ENCODE assay signal across 12 cellular contexts in genomic region chr16:4691666-4692412, GRCh38. TPM values are rescaled to one million over a fixed set of nuclear protein-coding genes. Genes with fewer than 3 reads are reported as not detected.
A peak's percentile ranks its signal among the peaks of the same experiment; 100 is the strongest.
DNase-seq lines count a peak whose midpoint lies in the region; ATAC-seq and TF ChIP-seq lines count a peak whose summit lies in the region.
"Had no signal": no experiment of that assay in that cellular context is flagged by ENCODE, and none has a peak within 500 bp of the region (broad histone marks: within the 10 kb centered on the region; RNA-seq: fewer than 3 reads in every experiment).

No MANE protein-coding gene starts in this region.

- H3K36me3 ChIP-seq in HEK293 (ENCODE audit: control insufficient read depth in 2 of 2, insufficient read depth in 1 of 2, low read length in 2 of 2) (peaks cover 0 to 45% of the 10 kb centered on the region in 2 experiments; a peak in 1 of 3 replicates), osteoblast (ENCODE audit: insufficient read depth, low read length) (peaks cover 22% of the 10 kb centered on the region)
- H3K36me3 ChIP-seq: prostate gland had no signal

- H3K9me3 Mint-ChIP-seq in activated CD4-positive, alpha-beta T cell treated with anti-CD3 and anti-CD28 coated beads for 36 hours (ENCODE audit: low read depth), result no peaks in the 10 kb centered on the region

- peaks cover 16% of the 10 kb centered on the region for H4K20me1 ChIP-seq in osteoblast (ENCODE audit: insufficient read depth, low read length)

- H3K4me1 Mint-ChIP-seq in activated CD4-positive, alpha-beta T cell treated with anti-CD3 and anti-CD28 coated beads for 36 hours, result peaks cover 17% of the 10 kb centered on the region

- peaks cover 9% of the 10 kb centered on the region for H3K79me2 ChIP-seq in osteoblast (ENCODE audit: insufficient read depth, low read length)

- H3K27me3 Mint-ChIP-seq in activated CD4-positive, alpha-beta T cell treated with anti-CD3 and anti-CD28 coated beads for 36 hours, result no peaks in the 10 kb centered on the region

- CTCF ChIA-PET in activated CD4-positive, alpha-beta T cell treated with anti-CD3 and anti-CD28 coated beads for 36 hours (lab: Charles Lee), result interaction anchor here (0.5 to 1.5 kb wide), 5 partner anchors 16 to 384 kb away, joined by 3 to 6 read pairs (median 3); no protein-coding TSS in a partner anchor
- CTCF ChIA-PET in HEK293 (lab: Yijun Ruan, JAX), result interaction anchor here (1.1 to 1.3 kb wide), 2 partner anchors 20 to 40 kb away, joined by 3 to 4 read pairs; no protein-coding TSS in a partner anchor

- intact Hi-C loops in activated CD4-positive, alpha-beta T cell treated with anti-CD3 and anti-CD28 coated beads for 36 hours (cut with DNase I, micrococcal nuclease), result loop anchor here (2.0 to 5.0 kb wide), 4 partner anchors 67 to 421 kb away; partner anchors contain the start of genes DNAJA3 (in 1 of the 2), MGRN1 (in 1 of the 2) and PAM16 (in 1 of the 2)
- intact Hi-C loops in dorsolateral prefrontal cortex (cut with DNase I), result loop anchor here (2.0 to 10.0 kb wide), 7 partner anchors 70 to 383 kb away; partner anchors contain the start of genes ALG1 (in 1 of the 2), MGRN1 (in 1 of the 2), NAGPA (in 1 of the 2) and SEC14L5 (in 1 of the 2)

- H3K4me1 ChIP-seq in HEK293 (ENCODE audit: control insufficient read depth, insufficient read depth, low read length) (peaks cover 4% of the 10 kb centered on the region; the same call in 1 of the 2 replicates), osteoblast (ENCODE audit: insufficient read depth, low read length) (peaks cover 15% of the 10 kb centered on the region)

- no peak overlapping the region for H3K27ac ChIP-seq in HEK293 (ENCODE audit: extremely low read depth, low read depth, low read length)
- H3K27ac ChIP-seq in dorsolateral prefrontal cortex, result peak overlapping the region in 33 of 59 donors; percentile 5 to 97 (median 87)
- no peak overlapping the region for H3K27ac ChIP-seq in osteoblast (ENCODE audit: low read depth, low read length)

- POLR2A ChIA-PET in activated CD4-positive, alpha-beta T cell treated with anti-CD3 and anti-CD28 coated beads for 36 hours (lab: Charles Lee), result interaction anchor here (0.6 kb wide), 1 partner anchor 36 kb away, joined by 3 read pairs; no protein-coding TSS in a partner anchor
- POLR2A ChIA-PET in HEK293 (lab: Yijun Ruan, JAX), result interaction anchor here (1.5 to 2.2 kb wide), 2 partner anchors 43 to 111 kb away, joined by 4 to 8 read pairs; partner anchors contain the start of genes ANKS3, DNAAF8 and ROGDI

- H3K4me3 ChIP-seq in HEK293 (ENCODE audit: low read depth, low read length) (no peak overlapping the region), dorsolateral prefrontal cortex (peak overlapping the region in 1 of 59 donors; percentile 95), osteoblast (ENCODE audit: insufficient read depth, low read length) (no peak overlapping the region)

- peak overlapping the region; percentile 25 for H3K27ac Mint-ChIP-seq in activated CD4-positive, alpha-beta T cell treated with anti-CD3 and anti-CD28 coated beads for 36 hours

- H3K9me3 ChIP-seq in HEK293 (ENCODE audit: control insufficient read depth, insufficient read depth, low read depth, low read length) (no peaks in the 10 kb centered on the region), osteoblast (ENCODE audit: low read depth, low read length) (no peaks in the 10 kb centered on the region)
- H3K9me3 ChIP-seq: prostate gland, thoracic aorta had no signal

- DNase-seq in activated CD4-positive, alpha-beta T cell treated with anti-CD3 and anti-CD28 coated beads for 36 hours, result no peak
- DNase-seq in activated CD4-positive, alpha-beta T cell treated with anti-CD3 and anti-CD28 coated beads for 1 hour, result no peak
- DNase-seq in dorsolateral prefrontal cortex (peak in 1 of 10 donors; percentile 27), osteoblast (ENCODE audit: insufficient read length, low spot score, missing footprints) (peak; percentile 90), ACHN (no peak), GM13977 (ENCODE audit: low spot score) (no peak)
- DNase-seq: NCI-H524 treated with DMSO at 0.1 percent for 48 hours, SHP77 treated with DMSO at 0.1 percent for 48 hours had no signal

- H3K4me3 Mint-ChIP-seq in activated CD4-positive, alpha-beta T cell treated with anti-CD3 and anti-CD28 coated beads for 36 hours, result peak overlapping the region; percentile 77

- H2AFZ ChIP-seq in osteoblast (ENCODE audit: low read length), result no peak overlapping the region

- H3K36me3 Mint-ChIP-seq in activated CD4-positive, alpha-beta T cell treated with anti-CD3 and anti-CD28 coated beads for 36 hours (ENCODE audit: low read depth), result peaks cover 3% of the 10 kb centered on the region

- no peak for ATAC-seq in activated CD4-positive, alpha-beta T cell treated with anti-CD3 and anti-CD28 coated beads for 36 hours
- ATAC-seq in HG02870 (IDR thresholded peaks at IDR 0.05; ENCODE audit: unreplicated experiment), result no peak

- in situ Hi-C loops in ACHN (cut with HindIII; ENCODE audit: low pct_ligation_motif_present, low pct_unique_long_range_greater_than_20kb, low sequenced_read_pairs) (no loop called here), GM13977 (cut with MboI; ENCODE audit: low pct_unique_long_range_greater_than_20kb, low sequenced_read_pairs, unreplicated experiment) (no loop called here)

- H3K4me2 ChIP-seq in osteoblast (ENCODE audit: insufficient read depth, low read length), result no peak overlapping the region

- H3K27me3 ChIP-seq in dorsolateral prefrontal cortex (no peaks in the 10 kb centered on the region), osteoblast (ENCODE audit: insufficient read depth, low read length) (no peaks in the 10 kb centered on the region)

- no peak for TF ChIP-seq CTCF in HEK293 (tag by site-specific recombination; IDR thresholded peaks at IDR 0.05)
- TF ChIP-seq CTCF in dorsolateral prefrontal cortex (IDR thresholded peaks at IDR 0.05 in 54 of 56, conservative IDR thresholded peaks at IDR 0.05 in 2 of 56; ENCODE audit: low read depth in 1 of 56, partially characterized antibody in 56 of 56), result no peak
- no peak for TF ChIP-seq CTCF in osteoblast (IDR thresholded peaks at IDR 0.05; ENCODE audit: extremely low read depth, low read depth, low read length)
- no peak for TF ChIP-seq CTCF in GM13977 (IDR thresholded peaks at IDR 0.05; ENCODE audit: extremely low read depth, insufficient read depth, missing control alignments)

TF ChIP-seq in HEK293, 187 proteins besides CTCF, POLR2A, EP300 and RAD21:
- TF ChIP-seq HIC1 (tag by site-specific recombination; IDR thresholded peaks at IDR 0.05), result 0 out of 2 replicates have a peak, but pooled peaks have one; percentile 13
- TF ChIP-seq ZNF324 (tag by site-specific recombination; IDR thresholded peaks at IDR 0.05), result no peak
- TF ChIP-seq ZNF843 (tag by site-specific recombination; IDR thresholded peaks at IDR 0.05), result no peak
- TF ChIP-seq TSHZ1 (tag by site-specific recombination; IDR thresholded peaks at IDR 0.05; ENCODE audit: borderline replicate concordance), result no peak

RNA-seq across cellular contexts. Expression of gene NUDT16L1, which starts 1.5 kb away (rescaled TPM):
- 10 to 100 TPM; 16.4 to 22.5 TPM for total RNA-seq in activated CD4-positive, alpha-beta T cell treated with anti-CD3 and anti-CD28 coated beads for 36 hours
- total RNA-seq in dorsolateral prefrontal cortex, result 10 to 100 TPM; 29.9 to 65.8 (median 39.8) TPM
- 15.0 and 18.1 TPM in 2 replicates for total RNA-seq in osteoblast

RNA-seq across cellular contexts. Expression of gene ANKS3, which starts 42.2 kb away (rescaled TPM):
- total RNA-seq in activated CD4-positive, alpha-beta T cell treated with anti-CD3 and anti-CD28 coated beads for 36 hours, result 10 to 100 TPM; 12.1 to 14.1 TPM
- total RNA-seq in dorsolateral prefrontal cortex (10 to 100 TPM; 28.1 to 66.1 (median 44.0) TPM), osteoblast (31.2 and 39.4 TPM in 2 replicates)

RNA-seq across cellular contexts. Expression of gene DNAAF8, which starts 42.5 kb away (rescaled TPM):
- total RNA-seq in activated CD4-positive, alpha-beta T cell treated with anti-CD3 and anti-CD28 coated beads for 36 hours, result under 1 TPM; 0.11 to 0.16 TPM
- total RNA-seq in dorsolateral prefrontal cortex, result 1 to 10 TPM in 92 of 120 experiments, under 1 TPM in 28; 0.23 to 4.7 (median 1.5) TPM
- 1.1 and 2.7 TPM in 2 replicates for total RNA-seq in osteoblast
- total RNA-seq: thoracic aorta had no signal

Comparison
In these comparisons a context has a peak if more than half of its experiments do, and no peak if none do; other contexts are left out.
1. H3K27ac ChIP-seq: peak in dorsolateral prefrontal cortex (33 of 59); none in HEK293 (single experiment) and osteoblast (single experiment).